13 cellular contexts compared by ENCODE assay signal in the genomic region with DNA sequence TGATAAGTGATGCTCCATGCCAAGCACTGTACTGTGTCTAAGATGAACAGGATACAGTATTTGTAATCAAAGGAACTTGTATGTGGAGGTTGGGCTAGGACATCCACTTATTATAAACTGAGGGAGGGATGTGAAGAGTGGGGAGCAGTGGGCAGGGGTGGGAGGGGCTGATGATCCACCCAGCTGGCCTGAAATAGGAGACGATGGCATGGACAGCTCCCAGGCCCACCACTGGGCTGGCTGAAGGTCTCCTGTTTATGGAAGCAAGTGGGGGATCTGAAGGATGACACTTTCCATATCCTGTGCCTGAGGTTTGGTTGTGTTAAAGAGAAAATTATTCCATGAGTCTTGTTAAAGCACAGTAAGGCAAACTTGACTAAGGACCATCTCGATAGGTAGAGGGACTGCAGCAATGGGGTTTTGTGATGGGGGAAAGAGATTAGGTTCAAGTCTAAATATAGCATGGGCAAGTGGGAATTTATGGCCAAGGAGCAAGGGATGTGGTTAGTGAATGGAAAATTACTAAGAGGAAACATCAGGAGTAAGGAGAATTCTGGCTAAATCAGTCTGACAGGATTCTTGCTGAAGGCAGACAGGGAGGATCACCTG.
A peak's percentile ranks its signal among the peaks of the same experiment; 100 is the strongest.
DNase-seq lines count a peak whose midpoint lies in the region; ATAC-seq and TF ChIP-seq lines count a peak whose summit lies in the region.
"Had no signal": no experiment of that assay in that cellular context is flagged by ENCODE, and none has a peak within 500 bp of the region (broad histone marks: within the 10 kb centered on the region; RNA-seq: fewer than 3 reads in every experiment).

No MANE protein-coding gene starts in this region.

- POLR2A ChIA-PET in HEK293 (lab: Yijun Ruan, JAX): no interaction called here

- peaks cover 48% of the 10 kb centered on the region for H3K4me1 Mint-ChIP-seq in activated naive CD8-positive, alpha-beta T cell (ENCODE audit: low read depth)

- no peaks in the 10 kb centered on the region for H3K36me3 Mint-ChIP-seq in activated naive CD8-positive, alpha-beta T cell

- H3K36me3 ChIP-seq in BLaER1 (no peaks in the 10 kb centered on the region), HEK293 (ENCODE audit: control insufficient read depth in 2 of 2, insufficient read depth in 1 of 2, low read length in 2 of 2) (no peaks in the 10 kb centered on the region), BE2C (no peaks in the 10 kb centered on the region)

- peaks cover 72% of the 10 kb centered on the region for H3K4me1 ChIP-seq in BLaER1
- H3K4me1 ChIP-seq in HEK293 (ENCODE audit: control insufficient read depth, insufficient read depth, low read length): peaks cover 11% of the 10 kb centered on the region
- H3K4me1 ChIP-seq in BE2C: peaks cover 23% of the 10 kb centered on the region

- no peak overlapping the region for H3K9ac ChIP-seq in BLaER1

- H3K4me3 ChIP-seq in BLaER1 (no peak overlapping the region), HEK293 (ENCODE audit: low read depth, low read length) (no peak overlapping the region), BE2C (ENCODE audit: low read depth, low read length) (no peak overlapping the region)

- H3K27ac ChIP-seq in BLaER1 (no peak overlapping the region), HEK293 (ENCODE audit: extremely low read depth, low read depth, low read length) (no peak overlapping the region)

- no peaks in the 10 kb centered on the region for H3K9me3 ChIP-seq in BLaER1
- no peaks in the 10 kb centered on the region for H3K9me3 ChIP-seq in HEK293 (ENCODE audit: control insufficient read depth, insufficient read depth, low read depth, low read length)
- H3K9me3 ChIP-seq in BE2C: no peaks in the 10 kb centered on the region

- no peak for ATAC-seq in HG03565 (IDR thresholded peaks at IDR 0.05; ENCODE audit: unreplicated experiment)
- ATAC-seq: effector memory CD8-positive, alpha-beta T cell had no signal

- peak overlapping the region; percentile 11 for H3K4me3 Mint-ChIP-seq in activated naive CD8-positive, alpha-beta T cell
- H3K4me3 Mint-ChIP-seq: effector memory CD8-positive, alpha-beta T cell had no signal

- peaks cover 99% of the 10 kb centered on the region for H4K20me1 ChIP-seq in BLaER1

- peak; percentile 66 for DNase-seq in left kidney (ENCODE audit: low read depth, low spot score)
- DNase-seq in BE2C: no peak
- DNase-seq in stimulated activated CD4-positive, alpha-beta T cell treated with anti-CD3 and anti-CD28 coated beads, Interleukin-4, amount 100 ng/mL, for 24 hours: no peak
- DNase-seq in NCI-H526 treated with DMSO at 0.1 percent for 48 hours (lab: John Stamatoyannopoulos, UW): no peak
- DNase-seq: effector memory CD8-positive, alpha-beta T cell; left cardiac atrium; NCI-H1694; NCI-H446; stimulated activated CD4-positive, alpha-beta T cell treated with anti-CD3 and anti-CD28 coated beads, Interleukin-12 subunit alpha, Interleukin-12 subunit beta, amount 100 ng/mL, for 4 hours had no signal

- H3K27me3 ChIP-seq in BLaER1 (no peaks in the 10 kb centered on the region), BE2C (no peaks in the 10 kb centered on the region)

- no peaks in the 10 kb centered on the region for H3K27me3 Mint-ChIP-seq in activated naive CD8-positive, alpha-beta T cell
- H3K27me3 Mint-ChIP-seq: effector memory CD8-positive, alpha-beta T cell had no signal

- CTCF ChIA-PET in HEK293 (lab: Yijun Ruan, JAX): interaction anchor here (0.6 kb wide), 1 partner anchor 1308 kb away, joined by 3 read pairs; no protein-coding TSS in a partner anchor

- H3K4me2 ChIP-seq in BLaER1: peak overlapping the region; percentile 12; the same call in 1 of the 2 replicates

- TF ChIP-seq CTCF in HEK293 (tag by site-specific recombination; IDR thresholded peaks at IDR 0.05): no peak
- TF ChIP-seq CTCF in BE2C (IDR thresholded peaks at IDR 0.05; ENCODE audit: low read depth, low read length): no peak

- peak overlapping the region; percentile 91 for H3K27ac Mint-ChIP-seq in activated naive CD8-positive, alpha-beta T cell

- H3K9me3 Mint-ChIP-seq in activated naive CD8-positive, alpha-beta T cell (ENCODE audit: low read depth): no peaks in the 10 kb centered on the region
- H3K9me3 Mint-ChIP-seq: effector memory CD8-positive, alpha-beta T cell had no signal

TF ChIP-seq in HEK293, 187 proteins besides CTCF, POLR2A, EP300 and RAD21:
- no peak for TF ChIP-seq ZNF394 (tag by site-specific recombination; IDR thresholded peaks at IDR 0.05; ENCODE audit: borderline replicate concordance)
- peak; percentile 58 for TF ChIP-seq EGR2 (tag by site-specific recombination; IDR thresholded peaks at IDR 0.05; ENCODE audit: low read depth)
- peak; percentile 42 for TF ChIP-seq ZFHX2 (tag by site-specific recombination; conservative IDR thresholded peaks at IDR 0.05)
- TF ChIP-seq ZFP3 (tag by site-specific recombination; IDR thresholded peaks at IDR 0.05; ENCODE audit: low read depth): no peak
- TF ChIP-seq, protein P1, sequence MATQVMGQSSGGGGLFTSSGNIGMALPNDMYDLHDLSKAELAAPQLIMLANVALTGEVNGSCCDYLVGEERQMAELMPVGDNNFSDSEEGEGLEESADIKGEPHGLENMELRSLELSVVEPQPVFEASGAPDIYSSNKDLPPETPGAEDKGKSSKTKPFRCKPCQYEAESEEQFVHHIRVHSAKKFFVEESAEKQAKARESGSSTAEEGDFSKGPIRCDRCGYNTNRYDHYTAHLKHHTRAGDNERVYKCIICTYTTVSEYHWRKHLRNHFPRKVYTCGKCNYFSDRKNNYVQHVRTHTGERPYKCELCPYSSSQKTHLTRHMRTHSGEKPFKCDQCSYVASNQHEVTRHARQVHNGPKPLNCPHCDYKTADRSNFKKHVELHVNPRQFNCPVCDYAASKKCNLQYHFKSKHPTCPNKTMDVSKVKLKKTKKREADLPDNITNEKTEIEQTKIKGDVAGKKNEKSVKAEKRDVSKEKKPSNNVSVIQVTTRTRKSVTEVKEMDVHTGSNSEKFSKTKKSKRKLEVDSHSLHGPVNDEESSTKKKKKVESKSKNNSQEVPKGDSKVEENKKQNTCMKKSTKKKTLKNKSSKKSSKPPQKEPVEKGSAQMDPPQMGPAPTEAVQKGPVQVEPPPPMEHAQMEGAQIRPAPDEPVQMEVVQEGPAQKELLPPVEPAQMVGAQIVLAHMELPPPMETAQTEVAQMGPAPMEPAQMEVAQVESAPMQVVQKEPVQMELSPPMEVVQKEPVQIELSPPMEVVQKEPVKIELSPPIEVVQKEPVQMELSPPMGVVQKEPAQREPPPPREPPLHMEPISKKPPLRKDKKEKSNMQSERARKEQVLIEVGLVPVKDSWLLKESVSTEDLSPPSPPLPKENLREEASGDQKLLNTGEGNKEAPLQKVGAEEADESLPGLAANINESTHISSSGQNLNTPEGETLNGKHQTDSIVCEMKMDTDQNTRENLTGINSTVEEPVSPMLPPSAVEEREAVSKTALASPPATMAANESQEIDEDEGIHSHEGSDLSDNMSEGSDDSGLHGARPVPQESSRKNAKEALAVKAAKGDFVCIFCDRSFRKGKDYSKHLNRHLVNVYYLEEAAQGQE (tag by site-specific recombination; IDR thresholded peaks at IDR 0.05): peak; percentile 75
- TF ChIP-seq, protein P2, sequence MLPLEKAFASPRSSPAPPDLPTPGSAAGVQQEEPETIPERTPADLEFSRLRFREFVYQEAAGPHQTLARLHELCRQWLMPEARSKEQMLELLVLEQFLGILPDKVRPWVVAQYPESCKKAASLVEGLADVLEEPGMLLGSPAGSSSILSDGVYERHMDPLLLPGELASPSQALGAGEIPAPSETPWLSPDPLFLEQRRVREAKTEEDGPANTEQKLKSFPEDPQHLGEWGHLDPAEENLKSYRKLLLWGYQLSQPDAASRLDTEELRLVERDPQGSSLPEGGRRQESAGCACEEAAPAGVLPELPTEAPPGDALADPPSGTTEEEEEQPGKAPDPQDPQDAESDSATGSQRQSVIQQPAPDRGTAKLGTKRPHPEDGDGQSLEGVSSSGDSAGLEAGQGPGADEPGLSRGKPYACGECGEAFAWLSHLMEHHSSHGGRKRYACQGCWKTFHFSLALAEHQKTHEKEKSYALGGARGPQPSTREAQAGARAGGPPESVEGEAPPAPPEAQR (tag by site-specific recombination; IDR thresholded peaks at IDR 0.05): no peak
